Comparison of ENCODE assay signal across 12 cellular contexts in the genomic region with DNA sequence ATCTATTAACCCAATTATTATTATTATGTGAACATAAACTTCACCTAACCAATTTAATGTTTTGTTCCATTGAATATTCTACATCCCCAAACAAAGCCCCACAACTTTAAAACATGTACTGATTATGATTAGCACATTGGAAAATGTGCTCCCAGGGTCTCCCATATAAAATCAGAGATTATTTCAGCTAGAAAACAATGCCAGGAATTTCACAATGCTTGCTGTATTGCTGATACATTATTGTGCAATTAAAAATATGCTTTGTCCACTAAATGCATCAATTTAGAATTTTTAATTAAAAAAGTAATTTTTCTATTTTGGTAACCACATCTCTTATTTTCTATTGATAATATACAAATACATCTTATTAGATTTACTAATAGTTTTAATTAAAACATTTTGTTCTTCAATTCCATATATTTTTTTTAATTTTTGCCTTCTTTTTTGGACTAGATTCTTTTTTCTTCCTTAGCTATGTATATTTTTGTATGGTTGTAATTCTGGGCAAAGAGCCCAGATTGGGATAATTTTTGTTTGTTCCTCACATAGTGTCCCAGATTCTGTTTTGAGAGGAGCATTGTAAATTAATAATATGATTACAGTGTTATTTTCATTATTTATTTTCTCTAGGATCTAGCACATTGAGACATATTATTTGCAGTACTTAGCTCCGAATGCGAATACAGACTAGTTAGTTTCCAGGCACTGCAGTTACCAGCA.
"Had no signal": no experiment of that assay in that cellular context is flagged by ENCODE, and none has a peak within 500 bp of the region (broad histone marks: within the 10 kb centered on the region; RNA-seq: fewer than 3 reads in every experiment).

No MANE protein-coding gene starts in this region.

- DNase-seq: activated CD4-positive, alpha-beta T cell treated with anti-CD3 and anti-CD28 coated beads, Interleukin-2, amount 10 ng/mL, durations not matched to agents 7 days and 5 days; activated naive CD4-positive, alpha-beta T cell treated with anti-CD3 and anti-CD28 coated beads, Interleukin-2, amount 50 U/mL, for 16 hours; activated T-cell treated with anti-CD3 and anti-CD28 coated beads, Interleukin-2, amount 50 U/mL, for 1 hour; esophagus squamous epithelium; heart right ventricle; nephron progenitor cell; sigmoid colon; stimulated activated CD4-positive, alpha-beta T cell treated with anti-CD3 and anti-CD28 coated beads, Interleukin-15, amount 100 ng/mL, for 24 hours; stimulated activated CD4-positive, alpha-beta T cell treated with anti-CD3 and anti-CD28 coated beads, Interleukin-4, amount 100 ng/mL, for 24 hours; stimulated activated naive CD8-positive, alpha-beta T cell treated with anti-CD3 and anti-CD28 coated beads, Interleukin-15, amount 100 ng/mL, for 72 hours; testis had no signal

- H3K4me1 ChIP-seq: esophagus squamous epithelium, heart right ventricle, sigmoid colon, testis had no signal

- H3K9me3 ChIP-seq: esophagus squamous epithelium, sigmoid colon, testis had no signal

- ATAC-seq: heart right ventricle; stimulated activated naive CD8-positive, alpha-beta T cell treated with anti-CD3 and anti-CD28 coated beads, Interleukin-15, amount 100 ng/mL, for 72 hours; WTC11 had no signal

- H3K27me3 ChIP-seq: esophagus squamous epithelium, heart right ventricle, sigmoid colon, testis had no signal

- H3K36me3 ChIP-seq: esophagus squamous epithelium, heart right ventricle, sigmoid colon had no signal

- H3K4me3 ChIP-seq: esophagus squamous epithelium, heart right ventricle, sigmoid colon, testis had no signal

- H3K27ac ChIP-seq: esophagus squamous epithelium, heart right ventricle, sigmoid colon, testis had no signal
